ENCODE assay signal across 2 cellular contexts in genomic region chr10:96092999-96093767, GRCh38.
TF ChIP-seq lines count a peak whose summit lies in the region.

No MANE protein-coding gene starts in this region.

TF ChIP-seq in HepG2, 621 proteins besides CTCF, POLR2A, EP300 and RAD21 (continues in another document):
- TF ChIP-seq ZBTB26 (CRISPR knock-in tag; IDR thresholded peaks at IDR 0.05; ENCODE audit: borderline replicate concordance): no peak
- TF ChIP-seq, protein P1, sequence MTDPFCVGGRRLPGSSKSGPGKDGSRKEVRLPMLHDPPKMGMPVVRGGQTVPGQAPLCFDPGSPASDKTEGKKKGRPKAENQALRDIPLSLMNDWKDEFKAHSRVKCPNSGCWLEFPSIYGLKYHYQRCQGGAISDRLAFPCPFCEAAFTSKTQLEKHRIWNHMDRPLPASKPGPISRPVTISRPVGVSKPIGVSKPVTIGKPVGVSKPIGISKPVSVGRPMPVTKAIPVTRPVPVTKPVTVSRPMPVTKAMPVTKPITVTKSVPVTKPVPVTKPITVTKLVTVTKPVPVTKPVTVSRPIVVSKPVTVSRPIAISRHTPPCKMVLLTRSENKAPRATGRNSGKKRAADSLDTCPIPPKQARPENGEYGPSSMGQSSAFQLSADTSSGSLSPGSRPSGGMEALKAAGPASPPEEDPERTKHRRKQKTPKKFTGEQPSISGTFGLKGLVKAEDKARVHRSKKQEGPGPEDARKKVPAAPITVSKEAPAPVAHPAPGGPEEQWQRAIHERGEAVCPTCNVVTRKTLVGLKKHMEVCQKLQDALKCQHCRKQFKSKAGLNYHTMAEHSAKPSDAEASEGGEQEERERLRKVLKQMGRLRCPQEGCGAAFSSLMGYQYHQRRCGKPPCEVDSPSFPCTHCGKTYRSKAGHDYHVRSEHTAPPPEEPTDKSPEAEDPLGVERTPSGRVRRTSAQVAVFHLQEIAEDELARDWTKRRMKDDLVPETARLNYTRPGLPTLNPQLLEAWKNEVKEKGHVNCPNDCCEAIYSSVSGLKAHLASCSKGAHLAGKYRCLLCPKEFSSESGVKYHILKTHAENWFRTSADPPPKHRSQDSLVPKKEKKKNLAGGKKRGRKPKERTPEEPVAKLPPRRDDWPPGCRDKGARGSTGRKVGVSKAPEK (CRISPR knock-in tag; IDR thresholded peaks at IDR 0.05; ENCODE audit: borderline replicate concordance): 0 out of 2 replicates have a peak, but pooled peaks have one; percentile 47
- no peak for TF ChIP-seq ZUFSP (CRISPR knock-in tag; IDR thresholded peaks at IDR 0.05; ENCODE audit: borderline replicate concordance)
- TF ChIP-seq HOXA7 (CRISPR knock-in tag; IDR thresholded peaks at IDR 0.05): no peak
- TF ChIP-seq, protein P2, sequence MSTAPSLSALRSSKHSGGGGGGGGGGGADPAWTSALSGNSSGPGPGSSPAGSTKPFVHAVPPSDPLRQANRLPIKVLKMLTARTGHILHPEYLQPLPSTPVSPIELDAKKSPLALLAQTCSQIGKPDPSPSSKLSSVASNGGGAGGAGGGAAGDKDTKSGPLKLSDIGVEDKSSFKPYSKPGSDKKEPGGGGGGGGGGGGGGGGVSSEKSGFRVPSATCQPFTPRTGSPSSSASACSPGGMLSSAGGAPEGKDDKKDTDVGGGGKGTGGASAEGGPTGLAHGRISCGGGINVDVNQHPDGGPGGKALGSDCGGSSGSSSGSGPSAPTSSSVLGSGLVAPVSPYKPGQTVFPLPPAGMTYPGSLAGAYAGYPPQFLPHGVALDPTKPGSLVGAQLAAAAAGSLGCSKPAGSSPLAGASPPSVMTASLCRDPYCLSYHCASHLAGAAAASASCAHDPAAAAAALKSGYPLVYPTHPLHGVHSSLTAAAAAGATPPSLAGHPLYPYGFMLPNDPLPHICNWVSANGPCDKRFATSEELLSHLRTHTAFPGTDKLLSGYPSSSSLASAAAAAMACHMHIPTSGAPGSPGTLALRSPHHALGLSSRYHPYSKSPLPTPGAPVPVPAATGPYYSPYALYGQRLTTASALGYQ (CRISPR knock-in tag; IDR thresholded peaks at IDR 0.05): no peak
- no peak for TF ChIP-seq TRAFD1 (CRISPR knock-in tag; IDR thresholded peaks at IDR 0.05; ENCODE audit: borderline replicate concordance)
- TF ChIP-seq ZFY (CRISPR knock-in tag; IDR thresholded peaks at IDR 0.05): no peak
- no peak for TF ChIP-seq NR2F2 (IDR thresholded peaks at IDR 0.05; ENCODE audit: borderline replicate concordance, low read depth)
- TF ChIP-seq ZNF766 (CRISPR knock-in tag; IDR thresholded peaks at IDR 0.05; ENCODE audit: borderline replicate concordance): no peak

TF ChIP-seq in WTC11, 78 proteins besides CTCF, POLR2A, EP300 and RAD21:
- TF ChIP-seq, protein P3, sequence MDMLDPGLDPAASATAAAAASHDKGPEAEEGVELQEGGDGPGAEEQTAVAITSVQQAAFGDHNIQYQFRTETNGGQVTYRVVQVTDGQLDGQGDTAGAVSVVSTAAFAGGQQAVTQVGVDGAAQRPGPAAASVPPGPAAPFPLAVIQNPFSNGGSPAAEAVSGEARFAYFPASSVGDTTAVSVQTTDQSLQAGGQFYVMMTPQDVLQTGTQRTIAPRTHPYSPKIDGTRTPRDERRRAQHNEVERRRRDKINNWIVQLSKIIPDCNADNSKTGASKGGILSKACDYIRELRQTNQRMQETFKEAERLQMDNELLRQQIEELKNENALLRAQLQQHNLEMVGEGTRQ (CRISPR knock-in tag; IDR thresholded peaks at IDR 0.05): no peak
- TF ChIP-seq GABPB1 (CRISPR knock-in tag; IDR thresholded peaks at IDR 0.05): peak; percentile 86
